Comparison of ENCODE assay signal across 10 cellular contexts in the genomic region with DNA sequence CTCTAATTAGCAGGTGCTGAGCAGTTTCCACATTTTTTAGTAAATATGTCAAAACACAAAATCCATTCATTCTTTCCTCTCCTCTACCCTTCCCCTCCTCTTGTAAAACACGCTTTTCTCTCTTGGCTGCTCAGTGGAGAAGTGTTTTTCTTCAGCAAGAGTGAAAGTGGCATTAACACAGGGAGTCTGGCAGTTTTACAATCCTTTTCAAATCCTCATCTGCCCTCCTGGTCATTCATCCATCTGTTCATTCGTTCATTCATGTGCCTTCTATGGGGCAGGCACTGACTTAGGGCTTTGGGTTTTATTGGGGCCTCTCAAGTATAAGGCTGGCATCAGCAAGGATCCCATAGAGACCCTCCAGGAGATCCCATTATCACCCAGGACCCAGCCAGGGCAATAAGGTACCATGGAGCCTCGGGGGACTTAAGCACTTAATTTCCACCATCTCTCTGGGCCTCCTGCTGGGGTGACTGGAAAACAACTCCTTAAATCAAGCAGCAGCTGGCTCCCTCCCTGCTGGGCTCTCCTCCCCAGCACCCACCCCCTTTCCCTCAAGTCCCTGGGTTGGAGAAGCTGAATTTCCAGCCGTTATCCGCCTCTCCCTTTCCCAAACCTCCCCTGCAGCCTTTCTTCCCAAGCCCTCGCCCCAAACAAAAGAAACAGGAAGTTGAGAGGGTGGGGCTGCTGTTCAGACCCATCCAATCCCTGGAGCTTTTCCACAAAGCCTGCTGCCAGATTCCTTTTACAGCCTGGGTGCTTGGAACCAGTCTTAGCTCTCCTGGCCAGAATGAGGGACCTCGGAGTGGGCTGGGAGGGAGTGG. TPM values are rescaled to one million over a fixed set of nuclear protein-coding genes. Genes with fewer than 3 reads are reported as not detected.
DNase-seq lines count a peak whose midpoint lies in the region; ATAC-seq, FAIRE-seq and TF ChIP-seq lines count a peak whose summit lies in the region.
"Had no signal": no experiment of that assay in that cellular context is flagged by ENCODE, and none has a peak within 500 bp of the region (broad histone marks: within the 10 kb centered on the region; RNA-seq: fewer than 3 reads in every experiment).

No MANE protein-coding gene starts in this region.

- peaks cover 41% of the 10 kb centered on the region for H3K27me3 Mint-ChIP-seq in mesothelial cell of epicardium (ENCODE audit: low read depth)
- H3K27me3 Mint-ChIP-seq in activated CD8-positive, alpha-beta T cell treated with anti-CD3 and anti-CD28 coated beads, Interleukin-2, amount 10 ng/mL, durations not matched to agents 7 days and 5 days (ENCODE audit: low read depth) = peaks cover 17% of the 10 kb centered on the region

- no peak for FAIRE-seq in GM12892 (lab: Jason Lieb, UNC)
- FAIRE-seq: GM12878 had no signal

- ATAC-seq in GM18498 (IDR thresholded peaks at IDR 0.05; ENCODE audit: unreplicated experiment) = no peak
- no peak for ATAC-seq in activated CD8-positive, alpha-beta T cell treated with anti-CD3 and anti-CD28 coated beads, Interleukin-2, amount 10 ng/mL, durations not matched to agents 7 days and 5 days
- ATAC-seq: GM12878 had no signal

- DNase-seq in DMS153 treated with DMSO at 0.1 percent for 48 hours (lab: John Stamatoyannopoulos, UW; ENCODE audit: unreplicated experiment) (peak; percentile 76), NCI-H2171 treated with DMSO at 0.1 percent for 48 hours (lab: John Stamatoyannopoulos, UW) (peak; percentile 93), ecto neural progenitor cell (ENCODE audit: low spot score) (peak; percentile 80), mesothelial cell of epicardium (ENCODE audit: low spot score in 2 of 2, unreplicated experiment in 2 of 2) (no peak), GM12892 (ENCODE audit: insufficient read length) (no peak), glomerular visceral epithelial cell (ENCODE audit: extremely low spot score) (no peak)
- DNase-seq in activated CD8-positive, alpha-beta T cell treated with anti-CD3 and anti-CD28 coated beads, Interleukin-2, amount 10 ng/mL, durations not matched to agents 7 days and 5 days = no peak

- peaks cover 12% of the 10 kb centered on the region for H3K4me1 Mint-ChIP-seq in mesothelial cell of epicardium
- H3K4me1 Mint-ChIP-seq in activated CD8-positive, alpha-beta T cell treated with anti-CD3 and anti-CD28 coated beads, Interleukin-2, amount 10 ng/mL, durations not matched to agents 7 days and 5 days (ENCODE audit: low read depth) = no peaks in the 10 kb centered on the region

- H3K27ac Mint-ChIP-seq in mesothelial cell of epicardium = peak overlapping the region; percentile 60
- no peak overlapping the region for H3K27ac Mint-ChIP-seq in activated CD8-positive, alpha-beta T cell treated with anti-CD3 and anti-CD28 coated beads, Interleukin-2, amount 10 ng/mL, durations not matched to agents 7 days and 5 days
- H3K27ac Mint-ChIP-seq: T-helper 1 cell treated with Interleukin-12 subunit alpha and Interleukin-12 subunit beta and Interleukin-4 antibody, amounts not matched to agents 30 μg/mL and 1 μg/mL, for 36 hours had no signal

- TF ChIP-seq POLR2A in GM12892 (IDR thresholded peaks at IDR 0.05; ENCODE audit: low read depth, low read length) = no peak

- no peaks in the 10 kb centered on the region for H3K9me3 Mint-ChIP-seq in mesothelial cell of epicardium
- H3K9me3 Mint-ChIP-seq in activated CD8-positive, alpha-beta T cell treated with anti-CD3 and anti-CD28 coated beads, Interleukin-2, amount 10 ng/mL, durations not matched to agents 7 days and 5 days (ENCODE audit: insufficient read depth) = no peaks in the 10 kb centered on the region
- H3K9me3 Mint-ChIP-seq: T-helper 1 cell treated with Interleukin-12 subunit alpha and Interleukin-12 subunit beta and Interleukin-4 antibody, amounts not matched to agents 30 μg/mL and 1 μg/mL, for 36 hours had no signal

- H3K4me3 Mint-ChIP-seq in mesothelial cell of epicardium = no peak overlapping the region
- H3K4me3 Mint-ChIP-seq in activated CD8-positive, alpha-beta T cell treated with anti-CD3 and anti-CD28 coated beads, Interleukin-2, amount 10 ng/mL, durations not matched to agents 7 days and 5 days = no peak overlapping the region
- H3K4me3 Mint-ChIP-seq: T-helper 1 cell treated with Interleukin-12 subunit alpha and Interleukin-12 subunit beta and Interleukin-4 antibody, amounts not matched to agents 30 μg/mL and 1 μg/mL, for 36 hours had no signal

- TF ChIP-seq CTCF in mesothelial cell of epicardium (IDR thresholded peaks at IDR 0.05; ENCODE audit: unreplicated experiment) = no peak

- POLR2A ChIA-PET in activated CD8-positive, alpha-beta T cell treated with anti-CD3 and anti-CD28 coated beads, Interleukin-2, amount 10 ng/mL, durations not matched to agents 7 days and 5 days (lab: Charles Lee) = no interaction called here

- no peaks in the 10 kb centered on the region for H3K36me3 Mint-ChIP-seq in mesothelial cell of epicardium
- no peaks in the 10 kb centered on the region for H3K36me3 Mint-ChIP-seq in activated CD8-positive, alpha-beta T cell treated with anti-CD3 and anti-CD28 coated beads, Interleukin-2, amount 10 ng/mL, durations not matched to agents 7 days and 5 days (ENCODE audit: low read depth)

- CTCF ChIA-PET in activated CD8-positive, alpha-beta T cell treated with anti-CD3 and anti-CD28 coated beads, Interleukin-2, amount 10 ng/mL, durations not matched to agents 7 days and 5 days (lab: Charles Lee) = no interaction called here

RNA-seq across cellular contexts. Expression of gene MARCHF4, which starts 32.6 kb away (rescaled TPM):
- 0.05 to 0.09 TPM (median 0.09 TPM) in 3 replicates for total RNA-seq in mesothelial cell of epicardium
- polyA plus RNA-seq in GM12892 (2012; ENCODE audit: missing spikeins) = not detected
- total RNA-seq in activated CD8-positive, alpha-beta T cell treated with anti-CD3 and anti-CD28 coated beads, Interleukin-2, amount 10 ng/mL, durations not matched to agents 7 days and 5 days = not detected
- total RNA-seq: GM12878 had no signal
- polyA plus RNA-seq: GM12878 had no signal

Comparison
In these comparisons a context has a peak if more than half of its experiments do, and no peak if none do; other contexts are left out.
1. DNase-seq: peak in DMS153 treated with DMSO at 0.1 percent for 48 hours (single experiment), NCI-H2171 treated with DMSO at 0.1 percent for 48 hours (single experiment) and ecto neural progenitor cell (single experiment); none in mesothelial cell of epicardium (0 of 2), GM12892 (single experiment), glomerular visceral epithelial cell (single experiment) and activated CD8-positive, alpha-beta T cell treated with anti-CD3 and anti-CD28 coated beads, Interleukin-2, amount 10 ng/mL, durations not matched to agents 7 days and 5 days (single experiment).